ENCODE assay signal across 22 cellular contexts in genomic region chr4:10496200-10496599, GRCh38. TPM values are rescaled to one million over a fixed set of nuclear protein-coding genes. Genes with fewer than 3 reads are reported as not detected.
A peak's percentile ranks its signal among the peaks of the same experiment; 100 is the strongest.
DNase-seq lines count a peak whose midpoint lies in the region; ATAC-seq, FAIRE-seq and TF ChIP-seq lines count a peak whose summit lies in the region.
"Had no signal": no experiment of that assay in that cellular context is flagged by ENCODE, and none has a peak within 500 bp of the region (broad histone marks: within the 10 kb centered on the region; RNA-seq: fewer than 3 reads in every experiment).

No MANE protein-coding gene starts in this region.

- intact Hi-C loops in K562 (cut with micrococcal nuclease) (no loop called here), Right ventricle myocardium superior (cut with DNase I) (no loop called here)
- intact Hi-C loops in CD8-positive, alpha-beta T cell (cut with DNase I, micrococcal nuclease) = no loop called here

- H3K4me1 Mint-ChIP-seq in CD8-positive, alpha-beta T cell (ENCODE audit: low read depth) = no peaks in the 10 kb centered on the region
- H3K4me1 Mint-ChIP-seq: B cell had no signal

- H3K4me3 ChIP-seq in BLaER1 (no peak overlapping the region), HUES48 (ENCODE audit: low read depth, low read length) (peak overlapping the region; percentile 17; the same call in 1 of the 2 replicates), K562 (no peak overlapping the region), iPS-18a (ENCODE audit: low read length) (peak overlapping the region; percentile 29)
- H3K4me3 ChIP-seq in CD8-positive, alpha-beta T cell (ENCODE audit: low read depth, low read length) = no peak overlapping the region
- H3K4me3 ChIP-seq: GM12878, PC-9, SJCRH30 had no signal

- TF ChIP-seq POLR2A in K562 (conservative IDR thresholded peaks at IDR 0.05) = no peak

- peak overlapping the region; percentile 27; the same call in 1 of the 2 replicates for H3K4me2 ChIP-seq in BLaER1
- no peak overlapping the region for H3K4me2 ChIP-seq in K562 (ENCODE audit: insufficient read depth, low read length)
- H3K4me2 ChIP-seq: PC-9 had no signal

- ATAC-seq in K562 (no peak), GM19452 (IDR thresholded peaks at IDR 0.05; ENCODE audit: unreplicated experiment) (no peak), Right ventricle myocardium superior (ENCODE audit: poor library complexity) (no peak)
- no peak for ATAC-seq in CD8-positive, alpha-beta T cell
- ATAC-seq: GM12878 had no signal

- H3K36me3 ChIP-seq in BLaER1 (no peaks in the 10 kb centered on the region), HUES48 (ENCODE audit: control insufficient read depth, insufficient read depth, low read length) (no peaks in the 10 kb centered on the region), K562 (ENCODE audit: control insufficient read depth, insufficient read depth, low read length) (no peaks in the 10 kb centered on the region), iPS-18a (ENCODE audit: control insufficient read depth, low read depth, low read length) (no peaks in the 10 kb centered on the region)
- no peaks in the 10 kb centered on the region for H3K36me3 ChIP-seq in CD8-positive, alpha-beta T cell (ENCODE audit: insufficient read depth, low read length)
- H3K36me3 ChIP-seq: SJCRH30 had no signal

- no peaks in the 10 kb centered on the region for H3K36me3 Mint-ChIP-seq in CD8-positive, alpha-beta T cell

- POLR2A ChIA-PET in K562 (lab: Yijun Ruan, JAX) = no interaction called here
- POLR2A ChIA-PET in CD8-positive, alpha-beta T cell (lab: Charles Lee) = no interaction called here

- FAIRE-seq in K562 (lab: Jason Lieb, UNC) = no peak
- FAIRE-seq: GM12878, GM19239, HTR-8/SVneo had no signal

- no peak for TF ChIP-seq RAD21 in K562 (CRISPR knock-in tag; conservative IDR thresholded peaks at IDR 0.05 in 1 of 2, IDR thresholded peaks at IDR 0.05 in 1 of 2)

- TF ChIP-seq CTCF in K562 (IDR thresholded peaks at IDR 0.05 in 2 of 3, conservative IDR thresholded peaks at IDR 0.05 in 1 of 3; ENCODE audit: insufficient read depth in 2 of 3, low read depth in 1 of 3, low read length in 3 of 3) = no peak
- no peak for TF ChIP-seq CTCF in CD8-positive, alpha-beta T cell (IDR thresholded peaks at IDR 0.05)

- H3K9me3 Mint-ChIP-seq in CD8-positive, alpha-beta T cell = no peaks in the 10 kb centered on the region
- H3K9me3 Mint-ChIP-seq: CD4-positive, alpha-beta T cell had no signal

- in situ Hi-C loops in K562 (cut with MboI) = no loop called here

- peaks cover 8% of the 10 kb centered on the region for H3K27me3 Mint-ChIP-seq in CD8-positive, alpha-beta T cell (ENCODE audit: low read depth)

- DNase-seq in K562 (ENCODE audit: extremely low read depth in 1 of 4, low spot score in 3 of 4) (no peak), caudate nucleus (lab: John Stamatoyannopoulos, UW) (no peak), Right ventricle myocardium superior (no peak)
- no peak for DNase-seq in CD8-positive, alpha-beta T cell
- DNase-seq: Calu3; CD4-positive, alpha-beta T cell; HCEC 1CT; NCI-H1092 treated with DMSO at 0.1 percent for 48 hours; NCI-H1694; NCI-H2227 treated with DMSO at 0.1 percent for 48 hours; NCI-H510A treated with DMSO at 0.1 percent for 48 hours; NCI-H82; PC-9; SJCRH30 had no signal

- no peaks in the 10 kb centered on the region for H3K9me1 ChIP-seq in K562 (ENCODE audit: control insufficient read depth, insufficient read depth, low read length)

- H3K4me1 ChIP-seq in BLaER1 (peaks cover 8% of the 10 kb centered on the region; the same call in 1 of the 2 replicates), HUES48 (ENCODE audit: control insufficient read depth, insufficient read depth, low read length) (peaks cover 35% of the 10 kb centered on the region), K562 (replicated peaks in 1 of 2; ENCODE audit: control insufficient read depth in 2 of 2, insufficient read depth in 2 of 2, low read length in 2 of 2) (peaks cover 0 to 12% of the 10 kb centered on the region in 2 experiments; a peak in 3 of 5 replicates), iPS-18a (ENCODE audit: control insufficient read depth, low read depth, low read length) (peaks cover 41% of the 10 kb centered on the region)
- H3K4me1 ChIP-seq in CD8-positive, alpha-beta T cell (ENCODE audit: insufficient read depth, low read length) = no peaks in the 10 kb centered on the region
- H3K4me1 ChIP-seq: SJCRH30 had no signal

- H3K4me3 Mint-ChIP-seq in CD8-positive, alpha-beta T cell = no peak overlapping the region
- H3K4me3 Mint-ChIP-seq: B cell; CD4-positive, alpha-beta T cell had no signal

- H2AFZ ChIP-seq in K562 (ENCODE audit: low read depth, low read length) = peak overlapping the region; percentile 64; the same call in 1 of the 2 replicates
- H2AFZ ChIP-seq: PC-9 had no signal

- TF ChIP-seq EP300 in K562 (IDR thresholded peaks at IDR 0.05; ENCODE audit: low read length) = no peak

- WGBS in K562 (ENCODE audit: insufficient coverage, low coverage, missing lambda C conversion rate) = 15% methylated on average over 4 of the region's 4 CpGs

- no peaks in the 10 kb centered on the region for H4K20me1 ChIP-seq in BLaER1
- H4K20me1 ChIP-seq in K562 (replicated peaks; ENCODE audit: control insufficient read depth, insufficient read depth, low read length) = no peaks in the 10 kb centered on the region

- H3K27ac Mint-ChIP-seq in CD8-positive, alpha-beta T cell = no peak overlapping the region
- H3K27ac Mint-ChIP-seq: B cell; CD4-positive, alpha-beta T cell had no signal

- H3K9ac ChIP-seq in BLaER1 = no peak overlapping the region
- H3K9ac ChIP-seq in HUES48 (ENCODE audit: low read depth, low read length) = no peak overlapping the region
- no peak overlapping the region for H3K9ac ChIP-seq in K562 (ENCODE audit: insufficient read depth in 1 of 2, low read depth in 2 of 2, low read length in 2 of 2)
- no peak overlapping the region for H3K9ac ChIP-seq in iPS-18a (ENCODE audit: low read length)

- no TSS peak for BruUV-seq in K562 (replicated peaks; lab: Mats Ljungman, UMichigan)

- no peaks in the 10 kb centered on the region for H3K9me3 ChIP-seq in BLaER1
- H3K9me3 ChIP-seq in HUES48 (ENCODE audit: control insufficient read depth, insufficient read depth, low read length) = no peaks in the 10 kb centered on the region
- no peaks in the 10 kb centered on the region for H3K9me3 ChIP-seq in K562 (replicated peaks; ENCODE audit: control insufficient read depth, insufficient read depth, low read depth, low read length)
- H3K9me3 ChIP-seq in iPS-18a (ENCODE audit: control insufficient read depth, low read depth, low read length) = no peaks in the 10 kb centered on the region
- no peaks in the 10 kb centered on the region for H3K9me3 ChIP-seq in CD8-positive, alpha-beta T cell (ENCODE audit: low read length)
- H3K9me3 ChIP-seq: SJCRH30 had no signal

- H3K79me2 ChIP-seq in K562 (ENCODE audit: control insufficient read depth, insufficient read depth, low read length) = no peaks in the 10 kb centered on the region

- H3K27ac ChIP-seq in BLaER1 = no peak overlapping the region
- peak overlapping the region; percentile 82 for H3K27ac ChIP-seq in HUES48 (ENCODE audit: low read depth, low read length)
- H3K27ac ChIP-seq in K562 (ENCODE audit: extremely low read depth, low read depth, low read length) = no peak overlapping the region
- no peak overlapping the region for H3K27ac ChIP-seq in iPS-18a (ENCODE audit: low read length)
- H3K27ac ChIP-seq in caudate nucleus (ENCODE audit: low read depth, low read length) = no peak overlapping the region
- H3K27ac ChIP-seq in CD8-positive, alpha-beta T cell (ENCODE audit: low read depth, low read length) = no peak overlapping the region
- H3K27ac ChIP-seq: PC-9, SJCRH30 had no signal

- no peaks in the 10 kb centered on the region for H3K27me3 ChIP-seq in BLaER1
- H3K27me3 ChIP-seq in HUES48 (ENCODE audit: control insufficient read depth, insufficient read depth, low read length) = peaks cover 43% of the 10 kb centered on the region
- H3K27me3 ChIP-seq in K562 (ENCODE audit: control insufficient read depth in 2 of 2, insufficient read depth in 2 of 2, low read length in 2 of 2) = peaks cover 8 to 13% of the 10 kb centered on the region in 2 experiments; a peak in 3 of 5 replicates
- H3K27me3 ChIP-seq in iPS-18a (ENCODE audit: control insufficient read depth, insufficient read depth, low read length) = peaks cover 63% of the 10 kb centered on the region
- no peaks in the 10 kb centered on the region for H3K27me3 ChIP-seq in CD8-positive, alpha-beta T cell (ENCODE audit: insufficient read depth, low read length)

- CTCF ChIA-PET in K562 (lab: Yijun Ruan, JAX; ENCODE audit: low intra/inter-chr PET ratio) = no interaction called here
- CTCF ChIA-PET in CD8-positive, alpha-beta T cell (lab: Charles Lee) = no interaction called here

TF ChIP-seq in K562, 482 proteins besides CTCF, POLR2A, EP300 and RAD21:
- TF ChIP-seq KLF16 (IDR thresholded peaks at IDR 0.05) (no peak), TAF7 (tag; IDR thresholded peaks at IDR 0.05) (no peak), PHF21A (IDR thresholded peaks at IDR 0.05; ENCODE audit: borderline replicate concordance, low read depth) (no peak)

RNA-seq across cellular contexts. Expression of gene ZNF518B, which starts 39.0 kb away (rescaled TPM):
- 40.6 and 103 TPM in 2 replicates for total RNA-seq in K562 (2011; cell fraction: chromatin; rRNA removed; ENCODE audit: low replicate concordance)
- total RNA-seq in K562 (2011; cell fraction: nucleolus; rRNA removed) = 31.4 and 40.7 TPM in 2 replicates
- 63.0 and 83.7 TPM in 2 replicates for total RNA-seq in K562 (2011; cell fraction: nucleoplasm; rRNA removed)
- total RNA-seq in K562 (2014; rRNA removed) (35.1 and 37.5 TPM in 2 replicates), K562 (2014; rRNA removed; fragmentation: Illumina TruSeq; extraction: Trizol) (47.4 and 51.9 TPM in 2 replicates), K562 (2015; rRNA removed; fragmentation: Illumina TruSeq; extraction: Trizol) (44.0 and 48.9 TPM in 2 replicates), K562 (2021) (38.1 and 38.4 TPM in 2 replicates), Right ventricle myocardium superior (20.2 TPM)
- polyA plus RNA-seq in K562 (2011; rRNA removed) (29.4 and 48.1 TPM in 2 replicates), K562 (2014; fragmentation: Illumina TruSeq; extraction: Trizol) (24.6 and 28.8 TPM in 2 replicates), K562 (2014; fragmentation: Nextera tagmentation; extraction: Ambion mirVana) (10 to 100 TPM; 13.1 TPM), K562 (2014; rRNA removed) (19.3 and 19.8 TPM in 2 replicates)
- 12.8 and 16.8 TPM in 2 replicates for polyA plus RNA-seq in K562 (2011; cell fraction: cytosol; rRNA removed)
- 31.7 and 31.8 TPM in 2 replicates for polyA plus RNA-seq in K562 (2011; cell fraction: nucleus; rRNA removed)
- 16.6 and 17.1 TPM in 2 replicates for polyA plus RNA-seq in K562 (2012)
- 113 and 141 TPM in 2 replicates for polyA minus RNA-seq in K562 (2011; rRNA and poly(A)+ RNA removed)
- polyA minus RNA-seq in K562 (2011; cell fraction: cytosol; rRNA and poly(A)+ RNA removed) = 38.1 and 55.9 TPM in 2 replicates
- polyA minus RNA-seq in K562 (2011; cell fraction: nucleus; rRNA and poly(A)+ RNA removed) = 84.6 and 128 TPM in 2 replicates
- total RNA-seq in CD8-positive, alpha-beta T cell = 10 to 100 TPM; 35.5 to 39.3 TPM
- total RNA-seq: Calu3 had no signal

Comparison
In these comparisons a context has a peak if more than half of its experiments do, and no peak if none do; other contexts are left out.
1. H3K4me3 ChIP-seq: peak in HUES48 (single experiment) and iPS-18a (single experiment); none in BLaER1 (single experiment), K562 (single experiment) and CD8-positive, alpha-beta T cell (single experiment).